15 cellular contexts compared by ENCODE assay signal in genomic region chr12:108589028-108589839, GRCh38. TPM values are rescaled to one million over a fixed set of nuclear protein-coding genes. Genes with fewer than 3 reads are reported as not detected.
A peak's percentile ranks its signal among the peaks of the same experiment; 100 is the strongest.
DNase-seq lines count a peak whose midpoint lies in the region; ATAC-seq and TF ChIP-seq lines count a peak whose summit lies in the region.
"Had no signal": no experiment of that assay in that cellular context is flagged by ENCODE, and none has a peak within 500 bp of the region (broad histone marks: within the 10 kb centered on the region; RNA-seq: fewer than 3 reads in every experiment).

No MANE protein-coding gene starts in this region.

- WGBS in right cardiac atrium: 40% methylated on average over 15 of the region's 15 CpGs

- in situ Hi-C loops in astrocyte of the cerebellum (cut with HindIII; ENCODE audit: low sequenced_read_pairs): no loop called here

- H3K4me3 ChIP-seq in left ventricle myocardium inferior (no peak overlapping the region), astrocyte of the cerebellum (ENCODE audit: low read depth, low read length) (no peak overlapping the region), right cardiac atrium (ENCODE audit: low read length) (no peak overlapping the region), vagina (no peak overlapping the region)

- no peaks in the 10 kb centered on the region for H3K36me3 ChIP-seq in left ventricle myocardium inferior
- no peaks in the 10 kb centered on the region for H3K36me3 ChIP-seq in vagina

- H3K27ac ChIP-seq in left ventricle myocardium inferior (replicated peaks): no peak overlapping the region
- H3K27ac ChIP-seq in right cardiac atrium (ENCODE audit: low read length): no peak overlapping the region
- peak overlapping the region; percentile 49 for H3K27ac ChIP-seq in vagina

- no peak for TF ChIP-seq POLR2A in vagina (IDR thresholded peaks at IDR 0.05)

- H3K9me3 ChIP-seq in left ventricle myocardium inferior (replicated peaks) (no peaks in the 10 kb centered on the region), right cardiac atrium (ENCODE audit: control insufficient read depth, low read length) (no peaks in the 10 kb centered on the region), vagina (no peaks in the 10 kb centered on the region)

- peaks cover 4% of the 10 kb centered on the region for H3K4me1 ChIP-seq in left ventricle myocardium inferior
- no peaks in the 10 kb centered on the region for H3K4me1 ChIP-seq in right cardiac atrium (ENCODE audit: control insufficient read depth, insufficient read depth, low read length)
- H3K4me1 ChIP-seq in vagina: peaks cover 11% of the 10 kb centered on the region

- peak; percentile 27 for DNase-seq in Right ventricle myocardium superior
- DNase-seq in left ventricle myocardium inferior: no peak
- peak; percentile 59 for DNase-seq in astrocyte of the cerebellum (ENCODE audit: low read depth)
- DNase-seq in right cardiac atrium: no peak
- DNase-seq in vagina (ENCODE audit: extremely low spot score in 2 of 2): no peak
- no peak for DNase-seq in GM10266 (ENCODE audit: extremely low spot score)
- no peak for DNase-seq in activated CD4-positive, alpha-beta T cell treated with anti-CD3 and anti-CD28 coated beads for 48 hours
- DNase-seq: ACHN; activated CD8-positive, alpha-beta memory T cell treated with anti-CD3 and anti-CD28 coated beads, Interleukin-2, amount 10 ng/mL, durations not matched to agents 7 days and 5 days; activated naive CD8-positive, alpha-beta T cell treated with anti-CD3 and anti-CD28 coated beads, Interleukin-2, amount 50 U/mL, for 24 hours; DMS79 treated with DMSO at 0.1 percent for 48 hours; immature natural killer cell; NCI-H1092 treated with DMSO at 0.1 percent for 48 hours; stimulated activated naive CD4-positive, alpha-beta T cell treated with Interleukin-2 at 50 U/mL for 16 hours had no signal

- H3K27me3 ChIP-seq in left ventricle myocardium inferior (ENCODE audit: low read depth) (peaks cover 15% of the 10 kb centered on the region), right cardiac atrium (ENCODE audit: control insufficient read depth, insufficient read depth) (no peaks in the 10 kb centered on the region), vagina (no peaks in the 10 kb centered on the region)

- TF ChIP-seq CTCF in left ventricle myocardium inferior (IDR thresholded peaks at IDR 0.05; ENCODE audit: borderline replicate concordance) (no peak), astrocyte of the cerebellum (IDR thresholded peaks at IDR 0.05; ENCODE audit: low read depth, low read length, missing control alignments) (no peak), vagina (IDR thresholded peaks at IDR 0.05) (no peak), GM10266 (IDR thresholded peaks at IDR 0.05; ENCODE audit: control insufficient read depth, insufficient read depth, low read depth, missing control alignments) (no peak)

- intact Hi-C loops in Right ventricle myocardium superior (cut with DNase I) (no loop called here), left ventricle myocardium inferior (cut with micrococcal nuclease) (no loop called here), right cardiac atrium (cut with DNase I) (no loop called here), vagina (cut with DNase I) (no loop called here)

- peak; percentile 37 for ATAC-seq in Right ventricle myocardium superior (ENCODE audit: poor library complexity)
- peak; percentile 28 to 43 for ATAC-seq in right cardiac atrium
- ATAC-seq in HG02938 (IDR thresholded peaks at IDR 0.05; ENCODE audit: unreplicated experiment): no peak
- ATAC-seq: activated CD8-positive, alpha-beta memory T cell treated with anti-CD3 and anti-CD28 coated beads, Interleukin-2, amount 10 ng/mL, durations not matched to agents 7 days and 5 days; activated naive CD8-positive, alpha-beta T cell treated with anti-CD3 and anti-CD28 coated beads, Interleukin-2, amount 50 U/mL, for 24 hours had no signal

RNA-seq across cellular contexts. Expression of gene TMEM119, which starts 8.7 kb away (rescaled TPM):
- total RNA-seq in Right ventricle myocardium superior (0.54 TPM), left ventricle myocardium inferior (1.3 TPM), right cardiac atrium (1 to 10 TPM; 1.8 to 3.5 (median 2.6) TPM), vagina (34.6 TPM)
- 3.2 TPM for polyA plus RNA-seq in right cardiac atrium

RNA-seq across cellular contexts. Expression of gene ISCU, which starts 26.8 kb away (rescaled TPM):
- total RNA-seq in Right ventricle myocardium superior (484 TPM), left ventricle myocardium inferior (560 TPM), right cardiac atrium (100 to 1,000 TPM; 276 to 363 (median 303) TPM), vagina (167 TPM)
- polyA plus RNA-seq in right cardiac atrium: 457 TPM

RNA-seq across cellular contexts. Expression of gene SART3, which starts 28.3 kb away (rescaled TPM):
- total RNA-seq in Right ventricle myocardium superior (18.9 TPM), left ventricle myocardium inferior (24.9 TPM), right cardiac atrium (10 to 100 TPM; 21.1 to 27.7 (median 25.6) TPM), vagina (44.2 TPM)
- 14.2 TPM for polyA plus RNA-seq in right cardiac atrium

RNA-seq across cellular contexts. Expression of gene SELPLG, which starts 44.5 kb away (rescaled TPM):
- total RNA-seq in Right ventricle myocardium superior (4.2 TPM), left ventricle myocardium inferior (3.4 TPM), right cardiac atrium (1 to 10 TPM; 2.9 to 6.2 (median 4.7) TPM), vagina (14.2 TPM)
- polyA plus RNA-seq in right cardiac atrium: 1.9 TPM

Comparison
In these comparisons a context has a peak if more than half of its experiments do, and no peak if none do; other contexts are left out.
1. DNase-seq: peak in Right ventricle myocardium superior (single experiment) and astrocyte of the cerebellum (single experiment); none in left ventricle myocardium inferior (single experiment), right cardiac atrium (0 of 3), vagina (0 of 2), GM10266 (single experiment) and activated CD4-positive, alpha-beta T cell treated with anti-CD3 and anti-CD28 coated beads for 48 hours (single experiment).